In genomic region chr11:86068138-86068861, GRCh38 we compare ENCODE assay signal across 8 cellular contexts. TPM values are rescaled to one million over a fixed set of nuclear protein-coding genes. Genes with fewer than 3 reads are reported as not detected.
DNase-seq lines count a peak whose midpoint lies in the region; ATAC-seq and TF ChIP-seq lines count a peak whose summit lies in the region.

No MANE protein-coding gene starts in this region.

- H3K36me3 Mint-ChIP-seq in IgD-negative memory B cell = no peaks in the 10 kb centered on the region

- no peaks in the 10 kb centered on the region for H3K9me3 ChIP-seq in WERI-Rb-1 (ENCODE audit: severe bottlenecking)

- H3K4me1 Mint-ChIP-seq in IgD-negative memory B cell = peaks cover 36 to 42% (median 41%) of the 10 kb centered on the region in 3 donors

- no peak for TF ChIP-seq CTCF in WERI-Rb-1 (IDR thresholded peaks at IDR 0.05; ENCODE audit: low read depth, low read length)

- H3K4me3 ChIP-seq in WERI-Rb-1 (ENCODE audit: low read depth, low read length) = peak overlapping the region; percentile 87

- H3K27ac Mint-ChIP-seq in IgD-negative memory B cell = peak overlapping the region; percentile 98 to 99 (median 98)

- DNase-seq in EH (ENCODE audit: low read depth) (peak; percentile 53), WERI-Rb-1 (peak; percentile 36), cerebellar cortex (ENCODE audit: low spot score) (peak; percentile 42), left kidney (ENCODE audit: low read depth, low spot score) (peak; percentile 77), GOT3 (lab: John Stamatoyannopoulos, UW) (no peak)
- DNase-seq in stimulated activated CD4-positive, alpha-beta T cell treated with anti-CD3 and anti-CD28 coated beads, Interleukin-4, amount 100 ng/mL, for 24 hours = peak; percentile 52

- H3K27me3 Mint-ChIP-seq in IgD-negative memory B cell = no peaks in the 10 kb centered on the region

- H3K4me3 Mint-ChIP-seq in IgD-negative memory B cell = peak overlapping the region; percentile 98 to 100 (median 99)

- no peaks in the 10 kb centered on the region for H3K9me3 Mint-ChIP-seq in IgD-negative memory B cell

- H3K27ac ChIP-seq in WERI-Rb-1 = peak overlapping the region; percentile 66

- peak; percentile 16 for ATAC-seq in GM21515 (IDR thresholded peaks at IDR 0.05; ENCODE audit: unreplicated experiment)

- no peaks in the 10 kb centered on the region for H3K27me3 ChIP-seq in WERI-Rb-1 (ENCODE audit: insufficient read depth, low read depth, severe bottlenecking)

- no peaks in the 10 kb centered on the region for H3K36me3 ChIP-seq in WERI-Rb-1

RNA-seq across cellular contexts. Expression of gene PICALM, which starts 0.6 kb away (rescaled TPM):
- polyA plus RNA-seq in IgD-negative memory B cell = 15.2 TPM
